Comparison of ENCODE assay signal across 8 cellular contexts in genomic region chr14:100065942-100066574, GRCh38. TPM values are rescaled to one million over a fixed set of nuclear protein-coding genes. Genes with fewer than 3 reads are reported as not detected.
A peak's percentile ranks its signal among the peaks of the same experiment; 100 is the strongest.
DNase-seq lines count a peak whose midpoint lies in the region; ATAC-seq, FAIRE-seq and TF ChIP-seq lines count a peak whose summit lies in the region.

No MANE protein-coding gene starts in this region.

- intact Hi-C loops in colonic mucosa (cut with DNase I) = no loop called here

- peak overlapping the region; percentile 74 for H3K27ac ChIP-seq in colonic mucosa

- H3K4me1 Mint-ChIP-seq in T-helper 2 cell treated with Interferon-gamma antibody and Interleukin-4, amounts not matched to agents 5 μg/mL and 100 μg/mL, for 36 hours (ENCODE audit: low read depth) = peaks cover 60% of the 10 kb centered on the region
- peaks cover 14% of the 10 kb centered on the region; the same call in 1 of the 2 replicates for H3K4me1 Mint-ChIP-seq in WTC11

- H3K4me1 ChIP-seq in colonic mucosa = no peaks in the 10 kb centered on the region

- no peaks in the 10 kb centered on the region for H3K27me3 ChIP-seq in colonic mucosa

- no peaks in the 10 kb centered on the region for H3K36me3 ChIP-seq in colonic mucosa

- POLR2A ChIA-PET in WTC11 (lab: Charles Lee) = no interaction called here

- H3K27ac Mint-ChIP-seq in T-helper 2 cell treated with Interferon-gamma antibody and Interleukin-4, amounts not matched to agents 5 μg/mL and 100 μg/mL, for 36 hours = peak overlapping the region; percentile 99
- no peak overlapping the region for H3K27ac Mint-ChIP-seq in WTC11

- H3K9me3 Mint-ChIP-seq in T-helper 2 cell treated with Interferon-gamma antibody and Interleukin-4, amounts not matched to agents 5 μg/mL and 100 μg/mL, for 36 hours = no peaks in the 10 kb centered on the region
- no peaks in the 10 kb centered on the region for H3K9me3 Mint-ChIP-seq in WTC11

- peak overlapping the region; percentile 74 for H3K4me3 ChIP-seq in GM12875 (ENCODE audit: low read depth, low read length)
- peak overlapping the region; percentile 16 for H3K4me3 ChIP-seq in colonic mucosa

- no peak for FAIRE-seq in RCC 7860 (lab: Jason Lieb, UNC)

- peak; percentile 86 for DNase-seq in T-helper 2 cell treated with Interferon-gamma antibody and Interleukin-4, amounts not matched to agents 5 μg/mL and 100 μg/mL, for 36 hours (ENCODE audit: low spot score)
- peak; percentile 43 for DNase-seq in colonic mucosa
- DNase-seq in stimulated activated CD4-positive, alpha-beta T cell treated with anti-CD3 and anti-CD28 coated beads, Interleukin-2, amount 100 ng/mL, for 4 hours (ENCODE audit: low read depth) = peak; percentile 65
- DNase-seq in WTC11 (ENCODE audit: low spot score) = no peak
- no peak for DNase-seq in NCI-H128 (lab: John Stamatoyannopoulos, UW; ENCODE audit: unreplicated experiment)
- no peak for DNase-seq in RCC 7860 (ENCODE audit: low spot score)

- peaks cover 54% of the 10 kb centered on the region for H3K36me3 Mint-ChIP-seq in T-helper 2 cell treated with Interferon-gamma antibody and Interleukin-4, amounts not matched to agents 5 μg/mL and 100 μg/mL, for 36 hours (ENCODE audit: low read depth)
- no peaks in the 10 kb centered on the region for H3K36me3 Mint-ChIP-seq in WTC11

- peak overlapping the region; percentile 27 to 70 for H3K9ac ChIP-seq in colonic mucosa (ENCODE audit: low read depth in 2 of 2, low read length in 2 of 2)

- no peaks in the 10 kb centered on the region for H3K9me3 ChIP-seq in colonic mucosa

- TF ChIP-seq CTCF in GM12875 (IDR thresholded peaks at IDR 0.05; ENCODE audit: borderline replicate concordance, insufficient read depth, low read depth, low read length) (no peak), colonic mucosa (IDR thresholded peaks at IDR 0.05) (no peak), WTC11 (IDR thresholded peaks at IDR 0.05) (no peak)

- peak overlapping the region; percentile 95 for H3K4me3 Mint-ChIP-seq in T-helper 2 cell treated with Interferon-gamma antibody and Interleukin-4, amounts not matched to agents 5 μg/mL and 100 μg/mL, for 36 hours
- no peak overlapping the region for H3K4me3 Mint-ChIP-seq in WTC11

- H3K27me3 Mint-ChIP-seq in T-helper 2 cell treated with Interferon-gamma antibody and Interleukin-4, amounts not matched to agents 5 μg/mL and 100 μg/mL, for 36 hours (ENCODE audit: low read depth) = no peaks in the 10 kb centered on the region
- H3K27me3 Mint-ChIP-seq in WTC11 (ENCODE audit: low read depth) = no peaks in the 10 kb centered on the region

- CTCF ChIA-PET in WTC11 (lab: Charles Lee) = interaction anchor here (1.0 to 1.3 kb wide), 2 partner anchors 13 to 166 kb away, joined by 3 to 4 read pairs; no protein-coding TSS in a partner anchor

- ATAC-seq in HG02884 (IDR thresholded peaks at IDR 0.05; ENCODE audit: unreplicated experiment) (peak; percentile 40), WTC11 (no peak)

TF ChIP-seq in WTC11, 78 proteins besides CTCF, POLR2A, EP300 and RAD21:
- TF ChIP-seq IRF1 (CRISPR knock-in tag; IDR thresholded peaks at IDR 0.05) (no peak), ZNF281 (CRISPR knock-in tag; IDR thresholded peaks at IDR 0.05) (no peak), NFATC4 (CRISPR knock-in tag; IDR thresholded peaks at IDR 0.05) (no peak), ESRRA (CRISPR knock-in tag; IDR thresholded peaks at IDR 0.05; ENCODE audit: borderline replicate concordance) (no peak), MLX (CRISPR knock-in tag; IDR thresholded peaks at IDR 0.05) (no peak), FOXP4 (CRISPR knock-in tag; IDR thresholded peaks at IDR 0.05) (no peak), PRRX2 (CRISPR knock-in tag; IDR thresholded peaks at IDR 0.05) (no peak), NR3C1 (CRISPR knock-in tag; conservative IDR thresholded peaks at IDR 0.05; ENCODE audit: low read depth) (no peak), ZNF121 (CRISPR knock-in tag; IDR thresholded peaks at IDR 0.05) (no peak), RORB (CRISPR knock-in tag; IDR thresholded peaks at IDR 0.05) (no peak), MAX (CRISPR knock-in tag; IDR thresholded peaks at IDR 0.05) (no peak), SP1 (CRISPR knock-in tag; conservative IDR thresholded peaks at IDR 0.05) (no peak), ZBTB21 (CRISPR knock-in tag; IDR thresholded peaks at IDR 0.05; ENCODE audit: borderline replicate concordance) (no peak)
TF ChIP-seq in WTC11: peak in this region for 0.

RNA-seq across cellular contexts. Expression of gene EVL, which starts 0.8 kb away (rescaled TPM):
- total RNA-seq in colonic mucosa = 10 to 100 TPM; 13.7 to 15.4 TPM
- 60.8 to 62.3 TPM (median 61.5 TPM) in 3 replicates for total RNA-seq in WTC11 (2021)

Comparison
In these comparisons a context has a peak if more than half of its experiments do, and no peak if none do; other contexts are left out.
1. DNase-seq: peak in T-helper 2 cell treated with Interferon-gamma antibody and Interleukin-4, amounts not matched to agents 5 μg/mL and 100 μg/mL, for 36 hours (single experiment), colonic mucosa (single experiment) and stimulated activated CD4-positive, alpha-beta T cell treated with anti-CD3 and anti-CD28 coated beads, Interleukin-2, amount 100 ng/mL, for 4 hours (single experiment); none in WTC11 (single experiment), NCI-H128 (single experiment) and RCC 7860 (single experiment).